In genomic region chr20:44747166-44748004, GRCh38 we compare ENCODE assay signal across 8 cellular contexts. TPM values are rescaled to one million over a fixed set of nuclear protein-coding genes. Genes with fewer than 3 reads are reported as not detected.
DNase-seq lines count a peak whose midpoint lies in the region; ATAC-seq and TF ChIP-seq lines count a peak whose summit lies in the region.

No MANE protein-coding gene starts in this region.

- peak; percentile 81 for TF ChIP-seq CTCF in BJ (IDR thresholded peaks at IDR 0.05; ENCODE audit: insufficient read depth, low read depth, low read length)
- peak; percentile 88 for TF ChIP-seq CTCF in HFFc6 (IDR thresholded peaks at IDR 0.05)
- peak; percentile 52 for TF ChIP-seq CTCF in lung (IDR thresholded peaks at IDR 0.05; ENCODE audit: control extremely low read depth, extremely low read depth)

- CTCF ChIA-PET in BJ (lab: Yijun Ruan, JAX) = interaction anchor here (0.5 to 3.9 kb wide), 40 partner anchors 8 to 1930 kb away, joined by 3 to 28 read pairs (median 4); partner anchors contain the start of gene WFDC10A

- H3K4me1 Mint-ChIP-seq in HFFc6 (ENCODE audit: low read depth) = peaks cover 6% of the 10 kb centered on the region; the same call in 1 of the 2 replicates

- ATAC-seq in lung (ENCODE audit: insufficient read depth, low FRiP score) (peak; percentile 59), HG03280 (IDR thresholded peaks at IDR 0.05; ENCODE audit: unreplicated experiment) (no peak)

- peaks cover 16% of the 10 kb centered on the region for H3K27me3 Mint-ChIP-seq in HFFc6 (ENCODE audit: insufficient read depth)

- H3K36me3 ChIP-seq in BJ (ENCODE audit: control insufficient read depth, insufficient read depth, low read length) (no peaks in the 10 kb centered on the region), lung (ENCODE audit: control insufficient read depth in 2 of 2, insufficient read depth in 2 of 2, low read length in 2 of 2) (no peaks in the 10 kb centered on the region)

- POLR2A ChIA-PET in BJ (lab: Charles Lee) = no interaction called here

- peaks cover 0 to 3% of the 10 kb centered on the region in 2 donors for H3K9me3 ChIP-seq in lung (ENCODE audit: control insufficient read depth in 2 of 2, insufficient read depth in 1 of 2, low read length in 1 of 2)

- peak overlapping the region in 1 of 2 donors; percentile 44 for H3K27ac ChIP-seq in lung (ENCODE audit: low read depth in 1 of 2, low read length in 1 of 2)

- H3K27me3 ChIP-seq in BJ (ENCODE audit: control insufficient read depth, insufficient read depth, low read length) = peaks cover 11% of the 10 kb centered on the region
- H3K27me3 ChIP-seq in lung (ENCODE audit: control insufficient read depth, insufficient read depth) = no peaks in the 10 kb centered on the region

- peaks cover 0 to 6% of the 10 kb centered on the region in 2 donors for H3K4me1 ChIP-seq in lung (ENCODE audit: control insufficient read depth in 2 of 2, insufficient read depth in 2 of 2, low read length in 2 of 2)

- DNase-seq in BJ (ENCODE audit: low read depth) (no peak), HFFc6 (peak; percentile 47), NCI-H526 (lab: John Stamatoyannopoulos, UW) (peak; percentile 77 to 92), lung (ENCODE audit: low spot score) (peak; percentile 90)
- peak; percentile 49 to 58 for DNase-seq in activated CD4-positive, alpha-beta T cell treated with anti-CD3 and anti-CD28 coated beads, Interleukin-2, amount 50 U/mL, for 4 hours
- DNase-seq in effector CD4-positive, alpha-beta T cell = peak; percentile 34
- DNase-seq in stimulated activated CD8-positive, alpha-beta memory T cell treated with anti-CD3 and anti-CD28 coated beads, Interleukin-2, amount 100 ng/mL, for 1 hour (ENCODE audit: low read depth in 2 of 2) = peak; percentile 12 to 23

- H3K4me3 Mint-ChIP-seq in HFFc6 = no peak overlapping the region

- no peak overlapping the region for H3K27ac Mint-ChIP-seq in HFFc6

- 11 to 14% methylated on average over 5 of the region's 5 CpGs for WGBS in lung, 2 donors

- H3K9me3 Mint-ChIP-seq in HFFc6 = no peaks in the 10 kb centered on the region

- no peaks in the 10 kb centered on the region for H3K36me3 Mint-ChIP-seq in HFFc6 (ENCODE audit: low read depth)

- no peak overlapping the region for H3K4me3 ChIP-seq in BJ (ENCODE audit: low read depth, low read length)
- H3K4me3 ChIP-seq in lung = no peak overlapping the region

RNA-seq across cellular contexts. Expression of gene KCNK15, which starts 1.7 kb away (rescaled TPM):
- polyA plus RNA-seq in BJ (2011; rRNA removed) (0.58 and 0.82 TPM in 2 replicates), lung (1 to 10 TPM in 1 of 2 donors, under 1 TPM in 1; 0.81 to 1.5 TPM)
- polyA minus RNA-seq in BJ (2011; rRNA and poly(A)+ RNA removed) = 0.38 and 0.41 TPM in 2 replicates
- total RNA-seq in HFFc6 (2021; fragmentation: NEBNext Ultra II Directional; extraction: Animal tissue kit (Norgen Biotek cat#: 25700)) = under 1 TPM in 5 of 6 experiments, not detected in 1; 0.07 to 0.28 (median 0.21) TPM
- 1 to 10 TPM in 1 of 2 donors, under 1 TPM in 1; 0.48 to 2.6 TPM for total RNA-seq in lung

RNA-seq across cellular contexts. Expression of gene CCN5, which starts 32.2 kb away (rescaled TPM):
- polyA plus RNA-seq in BJ (2011; rRNA removed) (0.91 and 2.0 TPM in 2 replicates), lung (10 to 100 TPM; 24.1 to 92.1 TPM)
- 0.14 and 0.21 TPM in 2 replicates for polyA minus RNA-seq in BJ (2011; rRNA and poly(A)+ RNA removed)
- under 1 TPM in 1 of 6 experiments, not detected in 5; 0.14 TPM for total RNA-seq in HFFc6 (2021; fragmentation: NEBNext Ultra II Directional; extraction: Animal tissue kit (Norgen Biotek cat#: 25700))
- total RNA-seq in lung = 10 to 100 TPM in 1 of 2 donors, under 1 TPM in 1; 0.23 to 44.8 TPM
